Comparison of ENCODE assay signal across 8 cellular contexts in genomic region chr2:156589381-156590079, GRCh38.
DNase-seq lines count a peak whose midpoint lies in the region; ATAC-seq and TF ChIP-seq lines count a peak whose summit lies in the region.

No MANE protein-coding gene starts in this region.

- peak; percentile 63 for ATAC-seq in CD8-positive, alpha-beta T cell
- ATAC-seq in GM18517 (IDR thresholded peaks at IDR 0.05; ENCODE audit: unreplicated experiment) (peak; percentile 82), HG02981 (IDR thresholded peaks at IDR 0.05; ENCODE audit: unreplicated experiment) (peak; percentile 72), right cardiac atrium (peak; percentile 54 to 80)
- ATAC-seq in stimulated activated effector memory CD8-positive, alpha-beta T cell treated with anti-CD3 and anti-CD28 coated beads, Interleukin-12 subunit alpha, Interleukin-12 subunit beta, amount 100 ng/mL, for 72 hours = peak; percentile 53

- H3K27me3 Mint-ChIP-seq in CD8-positive, alpha-beta T cell (ENCODE audit: low read depth) = no peaks in the 10 kb centered on the region

- no peaks in the 10 kb centered on the region for H3K27me3 ChIP-seq in CD8-positive, alpha-beta T cell (ENCODE audit: insufficient read depth, low read length)
- H3K27me3 ChIP-seq in adipocyte (replicated peaks; ENCODE audit: control insufficient read depth, insufficient read depth, low read length) (no peaks in the 10 kb centered on the region), right cardiac atrium (ENCODE audit: control insufficient read depth, insufficient read depth) (no peaks in the 10 kb centered on the region)

- POLR2A ChIA-PET in CD8-positive, alpha-beta T cell (lab: Charles Lee) = interaction anchor here (0.8 to 1.6 kb wide), 4 partner anchors 9 to 249 kb away, joined by 3 to 5 read pairs (median 4); no protein-coding TSS in a partner anchor

- no peaks in the 10 kb centered on the region for H3K9me3 ChIP-seq in CD8-positive, alpha-beta T cell (ENCODE audit: low read length)
- H3K9me3 ChIP-seq in adipocyte (ENCODE audit: control insufficient read depth, low read length) (no peaks in the 10 kb centered on the region), right cardiac atrium (ENCODE audit: control insufficient read depth, low read length) (no peaks in the 10 kb centered on the region)

- no peaks in the 10 kb centered on the region for H3K9me3 Mint-ChIP-seq in CD8-positive, alpha-beta T cell
- H3K9me3 Mint-ChIP-seq in stimulated activated effector memory CD8-positive, alpha-beta T cell treated with anti-CD3 and anti-CD28 coated beads, Interleukin-12 subunit alpha, Interleukin-12 subunit beta, amount 100 ng/mL, for 72 hours = no peaks in the 10 kb centered on the region

- H3K36me3 Mint-ChIP-seq in CD8-positive, alpha-beta T cell = peaks cover 8% of the 10 kb centered on the region
- no peaks in the 10 kb centered on the region for H3K36me3 Mint-ChIP-seq in stimulated activated effector memory CD8-positive, alpha-beta T cell treated with anti-CD3 and anti-CD28 coated beads, Interleukin-12 subunit alpha, Interleukin-12 subunit beta, amount 100 ng/mL, for 72 hours

- no peaks in the 10 kb centered on the region for H3K4me1 ChIP-seq in CD8-positive, alpha-beta T cell (ENCODE audit: insufficient read depth, low read length)
- H3K4me1 ChIP-seq in adipocyte (ENCODE audit: control insufficient read depth, insufficient read depth, low read length) = peaks cover 15% of the 10 kb centered on the region
- no peaks in the 10 kb centered on the region for H3K4me1 ChIP-seq in right cardiac atrium (ENCODE audit: control insufficient read depth, insufficient read depth, low read length)

- intact Hi-C loops in CD8-positive, alpha-beta T cell (cut with DNase I, micrococcal nuclease) = loop anchor here (1.0 to 5.0 kb wide), 6 partner anchors 247 to 1222 kb away; no protein-coding TSS in a partner anchor
- intact Hi-C loops in right cardiac atrium (cut with DNase I) = loop anchor here in 3 of 4 donors (10.0 kb wide), 2 partner anchors 195 to 255 kb away; partner anchors contain the start of gene NR4A2 (in 3 of the 3)

- no peak overlapping the region for H3K27ac Mint-ChIP-seq in CD8-positive, alpha-beta T cell
- no peak overlapping the region for H3K27ac Mint-ChIP-seq in stimulated activated effector memory CD8-positive, alpha-beta T cell treated with anti-CD3 and anti-CD28 coated beads, Interleukin-12 subunit alpha, Interleukin-12 subunit beta, amount 100 ng/mL, for 72 hours

- no peak overlapping the region for H3K4me3 Mint-ChIP-seq in CD8-positive, alpha-beta T cell
- no peak overlapping the region for H3K4me3 Mint-ChIP-seq in stimulated activated effector memory CD8-positive, alpha-beta T cell treated with anti-CD3 and anti-CD28 coated beads, Interleukin-12 subunit alpha, Interleukin-12 subunit beta, amount 100 ng/mL, for 72 hours

- peak overlapping the region; percentile 27 for H3K9ac ChIP-seq in adipocyte (ENCODE audit: low read length)

- peak; percentile 87 for TF ChIP-seq CTCF in CD8-positive, alpha-beta T cell (IDR thresholded peaks at IDR 0.05)

- CTCF ChIA-PET in CD8-positive, alpha-beta T cell (lab: Charles Lee) = interaction anchor here (0.7 to 2.4 kb wide), 17 partner anchors 8 to 1221 kb away, joined by 3 to 18 read pairs (median 4); no protein-coding TSS in a partner anchor

- peaks cover 2% of the 10 kb centered on the region for H3K4me1 Mint-ChIP-seq in CD8-positive, alpha-beta T cell (ENCODE audit: low read depth)
- no peaks in the 10 kb centered on the region for H3K4me1 Mint-ChIP-seq in stimulated activated effector memory CD8-positive, alpha-beta T cell treated with anti-CD3 and anti-CD28 coated beads, Interleukin-12 subunit alpha, Interleukin-12 subunit beta, amount 100 ng/mL, for 72 hours

- H3K4me3 ChIP-seq in CD8-positive, alpha-beta T cell (ENCODE audit: low read depth, low read length) = no peak overlapping the region
- H3K4me3 ChIP-seq in adipocyte (ENCODE audit: low read length) (peak overlapping the region; percentile 59), right cardiac atrium (ENCODE audit: low read length) (no peak overlapping the region)

- no peaks in the 10 kb centered on the region for H3K36me3 ChIP-seq in CD8-positive, alpha-beta T cell (ENCODE audit: insufficient read depth, low read length)
- H3K36me3 ChIP-seq in adipocyte (ENCODE audit: control insufficient read depth, insufficient read depth, low read length, severe bottlenecking) = no peaks in the 10 kb centered on the region

- 27% methylated on average over 10 of the region's 10 CpGs for WGBS in right cardiac atrium

- peak in 4 of 7 experiments; percentile 2 to 20 (median 16) for DNase-seq in CD8-positive, alpha-beta T cell
- peak; percentile 20 for DNase-seq in NCI-H446 treated with DMSO at 0.1 percent for 48 hours (lab: John Stamatoyannopoulos, UW)
- DNase-seq in adipocyte (ENCODE audit: low read depth) = peak; percentile 81
- DNase-seq in right cardiac atrium = peak in 2 of 3 donors; percentile 18 to 43
- DNase-seq in stimulated activated effector memory CD8-positive, alpha-beta T cell treated with anti-CD3 and anti-CD28 coated beads, Interleukin-12 subunit alpha, Interleukin-12 subunit beta, amount 100 ng/mL, for 72 hours (ENCODE audit: low spot score in 2 of 2) = no peak
- DNase-seq in cerebellar nuclear complex (lab: John Stamatoyannopoulos, UW) = no peak

- no peak overlapping the region for H3K27ac ChIP-seq in CD8-positive, alpha-beta T cell (ENCODE audit: low read depth, low read length)
- no peak overlapping the region for H3K27ac ChIP-seq in right cardiac atrium (ENCODE audit: low read length)

Comparison
In these comparisons a context has a peak if more than half of its experiments do, and no peak if none do; other contexts are left out.
1. DNase-seq: peak in CD8-positive, alpha-beta T cell (4 of 7), NCI-H446 treated with DMSO at 0.1 percent for 48 hours (single experiment), adipocyte (single experiment) and right cardiac atrium (2 of 3); none in stimulated activated effector memory CD8-positive, alpha-beta T cell treated with anti-CD3 and anti-CD28 coated beads, Interleukin-12 subunit alpha, Interleukin-12 subunit beta, amount 100 ng/mL, for 72 hours (0 of 2) and cerebellar nuclear complex (0 of 2).
2. Peak in every context shown above with its lines, with median percentiles within 50 percentile points of each other: ATAC-seq.